Comparison of ENCODE assay signal across 13 cellular contexts in the genomic region with DNA sequence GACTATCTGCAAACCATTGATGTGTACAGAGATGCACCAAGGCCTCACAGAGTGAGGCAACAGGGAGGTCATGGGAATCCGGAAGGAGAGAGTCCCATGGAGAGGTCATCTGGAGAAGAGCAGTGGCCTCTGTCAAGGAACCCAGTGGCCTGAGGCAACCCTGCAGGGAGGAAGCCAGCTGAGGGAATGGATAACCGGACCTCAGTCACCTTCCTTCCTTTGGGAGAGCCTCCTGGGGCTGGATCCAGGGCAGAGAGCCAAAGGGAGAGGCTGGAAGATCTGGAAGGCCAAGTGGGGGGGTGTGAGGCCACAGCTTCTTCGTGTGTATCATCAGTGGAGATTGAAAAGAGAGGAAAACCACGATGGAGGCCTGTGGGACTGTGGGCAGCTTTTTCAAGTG. TPM values are rescaled to one million over a fixed set of nuclear protein-coding genes. Genes with fewer than 3 reads are reported as not detected.
DNase-seq lines count a peak whose midpoint lies in the region; ATAC-seq and TF ChIP-seq lines count a peak whose summit lies in the region.
"Had no signal": no experiment of that assay in that cellular context is flagged by ENCODE, and none has a peak within 500 bp of the region (broad histone marks: within the 10 kb centered on the region; RNA-seq: fewer than 3 reads in every experiment).

No MANE protein-coding gene starts in this region.

- H3K27me3 ChIP-seq in CD4-positive, alpha-beta T cell (ENCODE audit: control insufficient read depth, insufficient read depth, low read length), result no peaks in the 10 kb centered on the region
- H3K27me3 ChIP-seq in IMR-90 (ENCODE audit: control insufficient read depth, insufficient read depth, low read length), result no peaks in the 10 kb centered on the region; the same call in 1 of the 2 replicates
- no peaks in the 10 kb centered on the region for H3K27me3 ChIP-seq in naive thymus-derived CD4-positive, alpha-beta T cell (ENCODE audit: control insufficient read depth in 2 of 2, insufficient read depth in 2 of 2, low read length in 2 of 2)
- H3K27me3 ChIP-seq: dorsolateral prefrontal cortex had no signal

- CTCF ChIA-PET in CD4-positive, alpha-beta T cell (lab: Charles Lee), result interaction anchor here (1.0 to 1.1 kb wide), 3 partner anchors 12 to 51 kb away, joined by 3 to 6 read pairs (median 4); no protein-coding TSS in a partner anchor
- CTCF ChIA-PET in IMR-90 (lab: Yijun Ruan, JAX), result no interaction called here
- CTCF ChIA-PET in naive thymus-derived CD4-positive, alpha-beta T cell (lab: Charles Lee), result interaction anchor here (1.0 to 3.8 kb wide), 9 partner anchors 9 to 202 kb away, joined by 3 to 16 read pairs (median 4); no protein-coding TSS in a partner anchor

- no peak overlapping the region for H4K8ac ChIP-seq in IMR-90 (ENCODE audit: low read depth in 2 of 2, low read length in 2 of 2)

- no peak overlapping the region for H3K14ac ChIP-seq in IMR-90 (replicated peaks; ENCODE audit: low read depth, low read length)

- H3K4me3 Mint-ChIP-seq in CD4-positive, alpha-beta T cell, result peak overlapping the region; percentile 3
- peak overlapping the region; percentile 67 for H3K4me3 Mint-ChIP-seq in central memory CD8-positive, alpha-beta T cell
- peak overlapping the region in 8 of 10 donors; percentile 11 to 92 (median 66) for H3K4me3 Mint-ChIP-seq in naive thymus-derived CD4-positive, alpha-beta T cell

- no peak overlapping the region for H3K4me2 ChIP-seq in IMR-90 (ENCODE audit: low read depth, low read length)

- H3K9ac ChIP-seq in IMR-90 (ENCODE audit: low read depth, low read length), result no peak overlapping the region

- POLR2A ChIA-PET in CD4-positive, alpha-beta T cell (lab: Charles Lee), result interaction anchor here (1.1 to 1.2 kb wide), 2 partner anchors 12 to 25 kb away, joined by 4 to 18 read pairs; a partner anchor contains a TSS
- POLR2A ChIA-PET in IMR-90 (lab: Charles Lee; ENCODE audit: unreplicated experiment), result no interaction called here
- POLR2A ChIA-PET in naive thymus-derived CD4-positive, alpha-beta T cell (lab: Charles Lee), result interaction anchor here (0.7 to 5.7 kb wide), 2 partner anchors 13 to 26 kb away, joined by 3 to 53 read pairs; no protein-coding TSS in a partner anchor

- H3K4me3 ChIP-seq in IMR-90 (ENCODE audit: insufficient read depth, low read depth, low read length), result no peak overlapping the region
- H3K4me3 ChIP-seq in naive thymus-derived CD4-positive, alpha-beta T cell (ENCODE audit: low read length), result no peak overlapping the region
- H3K4me3 ChIP-seq: dorsolateral prefrontal cortex had no signal

- no peak overlapping the region for H2BK15ac ChIP-seq in IMR-90 (ENCODE audit: low read depth, low read length)

- H3K9me3 Mint-ChIP-seq in CD4-positive, alpha-beta T cell, result no peaks in the 10 kb centered on the region
- no peaks in the 10 kb centered on the region for H3K9me3 Mint-ChIP-seq in central memory CD8-positive, alpha-beta T cell
- H3K9me3 Mint-ChIP-seq in naive thymus-derived CD4-positive, alpha-beta T cell, result peaks cover 0 to 5% (median 0%) of the 10 kb centered on the region in 11 donors

- intact Hi-C loops in CD4-positive, alpha-beta T cell (cut with DNase I, micrococcal nuclease), result loop anchor here in 1 of 2 experiments (10.0 kb wide), 2 partner anchors 51 to 99 kb away; a partner anchor contains a TSS
- intact Hi-C loops in IMR-90 (cut with micrococcal nuclease), result no loop called here
- intact Hi-C loops in naive thymus-derived CD4-positive, alpha-beta T cell (cut with micrococcal nuclease), result loop anchor here (1.0 kb wide), 2 partner anchors 52 to 98 kb away; a partner anchor contains a TSS

- H3K56ac ChIP-seq in IMR-90 (ENCODE audit: extremely low read depth, insufficient read depth, low read length), result no peak overlapping the region

- no peak for DNase-seq in CD4-positive, alpha-beta T cell
- DNase-seq in IMR-90, result peak; percentile 6
- no peak for DNase-seq in central memory CD8-positive, alpha-beta T cell (ENCODE audit: low spot score in 2 of 2)
- DNase-seq in naive thymus-derived CD4-positive, alpha-beta T cell, result no peak
- DNase-seq in NCI-H1436 treated with DMSO at 0.1 percent for 48 hours (lab: John Stamatoyannopoulos, UW), result no peak
- no peak for DNase-seq in caudate nucleus (lab: John Stamatoyannopoulos, UW)
- DNase-seq in NCI-H2081 (lab: John Stamatoyannopoulos, UW), result no peak
- no peak for DNase-seq in hippocampal formation (lab: John Stamatoyannopoulos, UW)
- DNase-seq: dorsolateral prefrontal cortex, H7, head of caudate nucleus, NCI-H446 had no signal

- no peaks in the 10 kb centered on the region for H4K20me1 ChIP-seq in IMR-90 (ENCODE audit: insufficient read depth, low read length)

- H3K27ac Mint-ChIP-seq in CD4-positive, alpha-beta T cell, result peak overlapping the region; percentile 86
- peak overlapping the region; percentile 82 for H3K27ac Mint-ChIP-seq in central memory CD8-positive, alpha-beta T cell (ENCODE audit: low read depth)
- peak overlapping the region; percentile 57 to 97 (median 91) for H3K27ac Mint-ChIP-seq in naive thymus-derived CD4-positive, alpha-beta T cell

- H3K18ac ChIP-seq in IMR-90 (ENCODE audit: low read depth, low read length), result no peak overlapping the region

- H2AK9ac ChIP-seq in IMR-90 (replicated peaks; ENCODE audit: low read depth, low read length, poor library complexity), result no peak overlapping the region

- H3K23ac ChIP-seq in IMR-90 (ENCODE audit: low read depth, low read length), result no peak overlapping the region

- BruUV-seq in IMR-90 (replicated peaks; lab: Mats Ljungman, UMichigan), result no TSS peak

- no peaks in the 10 kb centered on the region for H3K27me3 Mint-ChIP-seq in CD4-positive, alpha-beta T cell
- H3K27me3 Mint-ChIP-seq in central memory CD8-positive, alpha-beta T cell, result no peaks in the 10 kb centered on the region
- no peaks in the 10 kb centered on the region for H3K27me3 Mint-ChIP-seq in naive thymus-derived CD4-positive, alpha-beta T cell

- no peak overlapping the region for H2BK120ac ChIP-seq in IMR-90 (ENCODE audit: low read depth, low read length)

- H2AFZ ChIP-seq in IMR-90 (replicated peaks; ENCODE audit: low read length, poor library complexity), result no peak overlapping the region

- no peaks in the 10 kb centered on the region for H3K79me1 ChIP-seq in IMR-90 (ENCODE audit: low read depth in 1 of 2, low read length in 2 of 2)

- no peak overlapping the region for H2BK20ac ChIP-seq in IMR-90 (ENCODE audit: low read depth, low read length)

- no peak overlapping the region for H2AK5ac ChIP-seq in IMR-90 (ENCODE audit: low read depth, low read length)

- ATAC-seq in CD4-positive, alpha-beta T cell (ENCODE audit: poor library complexity), result no peak
- no peak for ATAC-seq in IMR-90 (ENCODE audit: low read depth)
- no peak for ATAC-seq in central memory CD8-positive, alpha-beta T cell (replicated peaks; ENCODE audit: extremely low read depth, poor library complexity, severe bottlenecking)
- no peak for ATAC-seq in naive thymus-derived CD4-positive, alpha-beta T cell

- H3K9me3 ChIP-seq in CD4-positive, alpha-beta T cell (ENCODE audit: control insufficient read depth, low read length), result no peaks in the 10 kb centered on the region
- H3K9me3 ChIP-seq in IMR-90 (ENCODE audit: control insufficient read depth, insufficient read depth, low read length), result no peaks in the 10 kb centered on the region
- H3K9me3 ChIP-seq in naive thymus-derived CD4-positive, alpha-beta T cell (ENCODE audit: control insufficient read depth in 2 of 3, low read length in 3 of 3), result no peaks in the 10 kb centered on the region

- H3K27ac ChIP-seq in CD4-positive, alpha-beta T cell (ENCODE audit: low read depth, low read length), result no peak overlapping the region
- no peak overlapping the region for H3K27ac ChIP-seq in IMR-90 (ENCODE audit: insufficient read depth, low read length)
- H3K27ac ChIP-seq in naive thymus-derived CD4-positive, alpha-beta T cell (ENCODE audit: low read depth, low read length), result peak overlapping the region; percentile 11
- H3K27ac ChIP-seq in caudate nucleus (ENCODE audit: low read depth, low read length), result no peak overlapping the region
- H3K27ac ChIP-seq: RWPE1 had no signal

- H3K36me3 Mint-ChIP-seq in CD4-positive, alpha-beta T cell (ENCODE audit: low read depth), result no peaks in the 10 kb centered on the region
- peaks cover 7% of the 10 kb centered on the region for H3K36me3 Mint-ChIP-seq in central memory CD8-positive, alpha-beta T cell (ENCODE audit: insufficient read depth)
- peaks cover 0 to 7% (median 4%) of the 10 kb centered on the region in 5 donors for H3K36me3 Mint-ChIP-seq in naive thymus-derived CD4-positive, alpha-beta T cell

- no peak for TF ChIP-seq RAD21 in IMR-90 (IDR thresholded peaks at IDR 0.05; ENCODE audit: low read length)

- TF ChIP-seq POLR2A in IMR-90 (IDR thresholded peaks at IDR 0.05; ENCODE audit: low read depth, low read length), result no peak

- WGBS in IMR-90 (ENCODE audit: extremely low coverage in 2 of 2, insufficient read length in 1 of 2), 2 experiments, result 75% methylated on average over 2 of the region's 4 CpGs; no CpG with 5 or more reads in 1 of the 2 experiments

- no peak overlapping the region for H3K4ac ChIP-seq in IMR-90 (ENCODE audit: low read depth, low read length)

- peaks cover 51% of the 10 kb centered on the region for H3K4me1 Mint-ChIP-seq in CD4-positive, alpha-beta T cell (ENCODE audit: low read depth)
- H3K4me1 Mint-ChIP-seq in central memory CD8-positive, alpha-beta T cell, result peaks cover 42% of the 10 kb centered on the region
- peaks cover 38 to 63% (median 52%) of the 10 kb centered on the region in 7 donors for H3K4me1 Mint-ChIP-seq in naive thymus-derived CD4-positive, alpha-beta T cell

- H3K9me1 ChIP-seq in IMR-90 (ENCODE audit: insufficient read depth, low read length), result no peaks in the 10 kb centered on the region

- no peak overlapping the region for H4K91ac ChIP-seq in IMR-90 (ENCODE audit: insufficient read depth, low read depth, low read length)

- TF ChIP-seq CTCF in CD4-positive, alpha-beta T cell (IDR thresholded peaks at IDR 0.05), result no peak
- TF ChIP-seq CTCF in IMR-90 (conservative IDR thresholded peaks at IDR 0.05; ENCODE audit: low read depth, low read length), result no peak

- H2BK5ac ChIP-seq in IMR-90 (ENCODE audit: low read depth, low read length, poor library complexity, severe bottlenecking), result no peak overlapping the region

- H3K4me1 ChIP-seq in IMR-90 (ENCODE audit: control insufficient read depth, insufficient read depth, low read length), result no peaks in the 10 kb centered on the region; the same call in 1 of the 2 replicates
- H3K4me1 ChIP-seq in naive thymus-derived CD4-positive, alpha-beta T cell (ENCODE audit: control insufficient read depth in 2 of 2, insufficient read depth in 2 of 2, low read length in 2 of 2), result peaks cover 35 to 36% of the 10 kb centered on the region in 2 donors

- H3K36me3 ChIP-seq in IMR-90 (ENCODE audit: control insufficient read depth, insufficient read depth, low read length), result no peaks in the 10 kb centered on the region
- H3K36me3 ChIP-seq in naive thymus-derived CD4-positive, alpha-beta T cell (ENCODE audit: control insufficient read depth in 2 of 3, insufficient read depth in 3 of 3, low read length in 3 of 3), result no peaks in the 10 kb centered on the region

- dilution Hi-C loops in IMR-90 (cut with HindIII; ENCODE audit: low sequenced_read_pairs, unreplicated experiment), result no loop called here

- in situ Hi-C loops in IMR-90 (cut with MboI; ENCODE audit: low sequenced_read_pairs), result no loop called here

- H4K5ac ChIP-seq in IMR-90 (ENCODE audit: low read depth, low read length), result no peak overlapping the region

RNA-seq across cellular contexts. Expression of a gene that starts 24.3 kb away (rescaled TPM):
- 1 to 10 TPM; 9.6 to 9.9 TPM for total RNA-seq in CD4-positive, alpha-beta T cell
- not detected in 2 replicates for total RNA-seq in IMR-90 (2012; rRNA removed)
- not detected in 2 replicates for polyA plus RNA-seq in IMR-90 (2012; rRNA removed)
- polyA plus RNA-seq in IMR-90 (2012; cell fraction: cytosol; rRNA removed), result not detected in 2 replicates
- not detected in 2 replicates for polyA plus RNA-seq in IMR-90 (2012; cell fraction: nucleus; rRNA removed; ENCODE audit: low replicate concordance)
- total RNA-seq in naive thymus-derived CD4-positive, alpha-beta T cell, result 100 to 1,000 TPM in 1 of 5 experiments, 10 to 100 TPM in 2, 1 to 10 TPM in 2; 5.6 to 189 (median 14.3) TPM
- 10 to 100 TPM; 13.9 to 14.0 TPM for polyA plus RNA-seq in naive thymus-derived CD4-positive, alpha-beta T cell

RNA-seq across cellular contexts. Expression of a gene that starts 50.9 kb away (rescaled TPM):
- 1 to 10 TPM; 1.0 to 1.2 TPM for total RNA-seq in CD4-positive, alpha-beta T cell
- 5.3 and 6.6 TPM in 2 replicates for total RNA-seq in IMR-90 (2012; rRNA removed)
- 11.1 and 11.9 TPM in 2 replicates for polyA plus RNA-seq in IMR-90 (2012; rRNA removed)
- polyA plus RNA-seq in IMR-90 (2012; cell fraction: cytosol; rRNA removed), result 10.6 and 10.7 TPM in 2 replicates
- 2.2 and 4.7 TPM in 2 replicates for polyA plus RNA-seq in IMR-90 (2012; cell fraction: nucleus; rRNA removed; ENCODE audit: low replicate concordance)
- 10 to 100 TPM in 1 of 5 experiments, 1 to 10 TPM in 2, under 1 TPM in 2; 0.65 to 41.8 (median 1.1) TPM for total RNA-seq in naive thymus-derived CD4-positive, alpha-beta T cell
- under 1 TPM; 0.45 to 0.89 TPM for polyA plus RNA-seq in naive thymus-derived CD4-positive, alpha-beta T cell

Comparison
In these comparisons a context has a peak if more than half of its experiments do, and no peak if none do; other contexts are left out.
1. H3K4me3 Mint-ChIP-seq: peak in every context shown above with its lines; median percentile 67 in central memory CD8-positive, alpha-beta T cell; 66 in naive thymus-derived CD4-positive, alpha-beta T cell; 3 in CD4-positive, alpha-beta T cell.